ENCODE assay signal across 10 cellular contexts in the genomic region with DNA sequence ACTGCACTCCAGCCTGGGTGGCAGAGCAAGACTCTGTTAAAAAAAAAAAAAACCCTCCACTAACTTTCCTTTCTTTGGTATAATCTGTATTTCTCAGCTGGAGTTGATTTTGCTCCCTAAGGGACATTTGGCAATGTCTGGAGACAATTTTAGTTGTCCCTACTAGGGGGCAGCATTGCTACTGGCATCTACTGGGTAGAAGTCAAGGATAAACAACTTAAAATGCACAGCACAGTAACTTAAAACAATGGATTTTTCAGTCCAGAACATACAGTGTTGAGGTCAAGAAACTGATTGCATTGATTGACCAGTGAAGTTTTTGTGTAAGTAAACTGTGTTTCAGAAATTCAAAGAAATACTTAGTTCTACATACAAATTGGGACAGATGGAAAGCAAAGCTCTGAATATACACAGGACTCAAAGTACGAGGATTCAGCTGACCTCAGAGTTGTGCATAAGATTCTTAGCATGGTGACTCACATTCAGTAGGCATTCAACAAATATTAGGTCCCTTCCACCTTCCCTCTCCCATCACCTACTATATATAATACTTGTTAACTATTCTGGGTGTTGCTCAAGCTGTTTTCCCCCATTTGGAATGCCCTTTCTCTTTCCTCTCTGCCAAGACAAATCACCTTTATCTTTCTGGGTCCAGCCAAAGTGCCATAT. TPM values are rescaled to one million over a fixed set of nuclear protein-coding genes. Genes with fewer than 3 reads are reported as not detected.
A peak's percentile ranks its signal among the peaks of the same experiment; 100 is the strongest.
DNase-seq lines count a peak whose midpoint lies in the region; ATAC-seq, FAIRE-seq and TF ChIP-seq lines count a peak whose summit lies in the region.
"Had no signal": no experiment of that assay in that cellular context is flagged by ENCODE, and none has a peak within 500 bp of the region (broad histone marks: within the 10 kb centered on the region; RNA-seq: fewer than 3 reads in every experiment).

No MANE protein-coding gene starts in this region.

- peak overlapping the region; percentile 73 for H3K4me3 Mint-ChIP-seq in HFFc6
- H3K4me3 Mint-ChIP-seq in activated CD4-positive, alpha-beta T cell treated with anti-CD3 and anti-CD28 coated beads for 36 hours, result no peak overlapping the region

- H3K27me3 Mint-ChIP-seq in HFFc6 (ENCODE audit: insufficient read depth), result no peaks in the 10 kb centered on the region; the same call in 1 of the 2 replicates
- H3K27me3 Mint-ChIP-seq in activated CD4-positive, alpha-beta T cell treated with anti-CD3 and anti-CD28 coated beads for 36 hours, result no peaks in the 10 kb centered on the region

- H3K4me1 Mint-ChIP-seq in HFFc6 (ENCODE audit: low read depth), result peaks cover 11% of the 10 kb centered on the region
- H3K4me1 Mint-ChIP-seq in activated CD4-positive, alpha-beta T cell treated with anti-CD3 and anti-CD28 coated beads for 36 hours, result peaks cover 11% of the 10 kb centered on the region

- H3K27ac ChIP-seq in VCaP, result no peak overlapping the region

- H3K27ac Mint-ChIP-seq in HFFc6, result no peak overlapping the region; the same call in 1 of the 2 replicates
- no peak overlapping the region for H3K27ac Mint-ChIP-seq in activated CD4-positive, alpha-beta T cell treated with anti-CD3 and anti-CD28 coated beads for 36 hours

- H3K27me3 ChIP-seq in BE2C, result no peaks in the 10 kb centered on the region

- peak; percentile 65 for TF ChIP-seq CTCF in BE2C (IDR thresholded peaks at IDR 0.05; ENCODE audit: low read depth, low read length)
- peak; percentile 71 for TF ChIP-seq CTCF in HFFc6 (IDR thresholded peaks at IDR 0.05)
- TF ChIP-seq CTCF in VCaP (conservative IDR thresholded peaks at IDR 0.05), result peak; percentile 71

- DNase-seq in BE2C (peak; percentile 10), HFFc6 (peak; percentile 40), 8988T (no peak), NCI-H2107 treated with DMSO at 0.1 percent for 48 hours (lab: John Stamatoyannopoulos, UW; ENCODE audit: unreplicated experiment) (no peak)
- DNase-seq in activated CD4-positive, alpha-beta T cell treated with anti-CD3 and anti-CD28 coated beads for 36 hours, result no peak

- intact Hi-C loops in activated CD4-positive, alpha-beta T cell treated with anti-CD3 and anti-CD28 coated beads for 36 hours (cut with DNase I, micrococcal nuclease), result no loop called here

- CTCF ChIA-PET in activated CD4-positive, alpha-beta T cell treated with anti-CD3 and anti-CD28 coated beads for 36 hours (lab: Charles Lee), result interaction anchor here (0.6 kb wide), 1 partner anchor 521 kb away, joined by 3 read pairs; no protein-coding TSS in a partner anchor

- FAIRE-seq in islet of Langerhans (lab: Jason Lieb, UNC), result peak; percentile 89

- H3K9me3 ChIP-seq in BE2C, result no peaks in the 10 kb centered on the region

- H3K4me3 ChIP-seq in BE2C (ENCODE audit: low read depth, low read length), result no peak overlapping the region

- no peaks in the 10 kb centered on the region for H3K36me3 ChIP-seq in BE2C

- peaks cover 4% of the 10 kb centered on the region for H3K4me1 ChIP-seq in BE2C

- no peak for ATAC-seq in activated CD4-positive, alpha-beta T cell treated with anti-CD3 and anti-CD28 coated beads for 36 hours
- ATAC-seq in HG03354 (IDR thresholded peaks at IDR 0.05; ENCODE audit: poor library complexity, severe bottlenecking, unreplicated experiment), result no peak

- POLR2A ChIA-PET in activated CD4-positive, alpha-beta T cell treated with anti-CD3 and anti-CD28 coated beads for 36 hours (lab: Charles Lee), result no interaction called here

- H3K9me3 Mint-ChIP-seq in HFFc6, result no peaks in the 10 kb centered on the region
- H3K9me3 Mint-ChIP-seq in activated CD4-positive, alpha-beta T cell treated with anti-CD3 and anti-CD28 coated beads for 36 hours (ENCODE audit: low read depth), result peaks cover 1% of the 10 kb centered on the region

- H3K36me3 Mint-ChIP-seq in HFFc6 (ENCODE audit: low read depth), result no peaks in the 10 kb centered on the region
- H3K36me3 Mint-ChIP-seq in activated CD4-positive, alpha-beta T cell treated with anti-CD3 and anti-CD28 coated beads for 36 hours (ENCODE audit: low read depth), result no peaks in the 10 kb centered on the region

RNA-seq across cellular contexts. Expression of gene DDX53, which starts 8.8 kb away (rescaled TPM):
- 0.20 TPM for polyA plus RNA-seq in BE2C (2012; ENCODE audit: insufficient read depth, insufficient read length, low read depth)
- not detected for total RNA-seq in HFFc6 (2021; fragmentation: NEBNext Ultra II Directional; extraction: Animal tissue kit (Norgen Biotek cat#: 25700))
- not detected for total RNA-seq in activated CD4-positive, alpha-beta T cell treated with anti-CD3 and anti-CD28 coated beads for 36 hours
- total RNA-seq: glomerular endothelial cell; T-helper 1 cell treated with Interleukin-12 subunit alpha and Interleukin-12 subunit beta and Interleukin-4 antibody, amounts not matched to agents 30 ng/mL and 1 ng/mL, for 36 hours had no signal

Comparison
In these comparisons a context has a peak if more than half of its experiments do, and no peak if none do; other contexts are left out.
1. DNase-seq: peak in BE2C (single experiment) and HFFc6 (single experiment); none in 8988T (single experiment), activated CD4-positive, alpha-beta T cell treated with anti-CD3 and anti-CD28 coated beads for 36 hours (single experiment) and NCI-H2107 treated with DMSO at 0.1 percent for 48 hours (single experiment).
2. Peak in every context shown above with its lines, with median percentiles within 50 percentile points of each other: CTCF ChIP-seq.